ENCODE assay signal across 8 cellular contexts in the genomic region with DNA sequence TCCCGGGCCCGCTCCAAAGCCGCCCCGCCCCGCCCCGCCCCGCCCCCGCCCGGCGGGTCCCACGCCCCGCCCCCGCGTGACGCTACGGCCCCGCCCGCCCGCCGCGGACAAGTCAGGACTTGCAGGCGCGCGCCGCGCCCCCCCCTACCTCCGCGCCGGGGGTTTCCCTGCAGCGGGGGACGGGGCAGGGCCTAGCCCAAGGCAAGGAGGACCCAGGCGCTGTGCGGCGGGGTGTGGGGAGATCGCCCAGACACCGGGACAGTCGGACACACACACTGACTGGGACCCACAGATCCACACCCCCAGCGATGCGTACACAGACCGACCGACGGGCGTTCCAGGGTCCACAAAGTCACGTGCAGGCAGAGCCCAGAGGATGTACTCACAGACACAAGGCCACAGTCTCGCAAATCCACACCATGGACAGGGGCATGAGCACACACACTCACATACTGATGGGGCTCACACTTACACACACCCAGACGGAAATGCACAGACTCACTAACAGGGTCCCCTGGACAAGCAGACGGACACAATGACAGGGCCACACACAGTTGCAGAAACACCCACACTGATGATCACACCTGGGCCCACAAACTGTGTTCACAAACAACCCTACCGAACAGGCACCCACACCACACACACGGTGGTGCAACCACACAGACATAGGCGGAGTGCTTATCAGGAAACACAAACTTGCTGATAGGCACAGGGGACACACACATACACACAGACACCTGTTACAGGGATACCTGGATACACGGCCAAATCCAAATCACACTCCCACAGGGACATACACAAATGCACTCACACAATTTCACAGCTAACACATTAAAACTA. TPM values are rescaled to one million over a fixed set of nuclear protein-coding genes. Genes with fewer than 3 reads are reported as not detected.
DNase-seq lines count a peak whose midpoint lies in the region; ATAC-seq and TF ChIP-seq lines count a peak whose summit lies in the region.

No MANE protein-coding gene starts in this region.

- H2AFZ ChIP-seq in GM23338: peak overlapping the region; percentile 66; the same call in 1 of the 2 replicates

- POLR2A ChIA-PET in activated CD4-positive, alpha-beta T cell treated with anti-CD3 and anti-CD28 coated beads, Interleukin-2, amount 10 ng/mL, durations not matched to agents 7 days and 5 days (lab: Charles Lee): no interaction called here

- no peaks in the 10 kb centered on the region; the same call in 1 of the 2 replicates for H4K20me1 ChIP-seq in GM23338 (replicated peaks; ENCODE audit: insufficient read depth)

- H3K4me1 Mint-ChIP-seq in GM23338: peaks cover 17% of the 10 kb centered on the region
- peaks cover 32% of the 10 kb centered on the region for H3K4me1 Mint-ChIP-seq in activated CD4-positive, alpha-beta T cell treated with anti-CD3 and anti-CD28 coated beads, Interleukin-2, amount 10 ng/mL, durations not matched to agents 7 days and 5 days
- peaks cover 25% of the 10 kb centered on the region for H3K4me1 Mint-ChIP-seq in dendritic cell treated with granulocyte-macrophage colony-stimulating factor and Interleukin-4, amounts not matched to agents 40 ng/mL and 50 ng/mL, for 4 days (ENCODE audit: low read depth)

- CTCF ChIA-PET in activated CD4-positive, alpha-beta T cell treated with anti-CD3 and anti-CD28 coated beads, Interleukin-2, amount 10 ng/mL, durations not matched to agents 7 days and 5 days (lab: Charles Lee): interaction anchor here (1.0 to 4.4 kb wide), 5 partner anchors 9 to 21 kb away, joined by 3 to 39 read pairs (median 5); no protein-coding TSS in a partner anchor

- peaks cover 11% of the 10 kb centered on the region for H3K27me3 ChIP-seq in GM23338 (ENCODE audit: insufficient read depth)
- H3K27me3 ChIP-seq in left lung: peaks cover 0 to 8% of the 10 kb centered on the region in 2 donors

- peak; percentile 93 for DNase-seq in DMS53 (lab: John Stamatoyannopoulos, UW)
- DNase-seq in GM23338 (ENCODE audit: low spot score): peak; percentile 85
- peak; percentile 83 for DNase-seq in NCI-H2227 (lab: John Stamatoyannopoulos, UW; ENCODE audit: unreplicated experiment)
- peak; percentile 92 for DNase-seq in activated CD4-positive, alpha-beta T cell treated with anti-CD3 and anti-CD28 coated beads, Interleukin-2, amount 10 ng/mL, durations not matched to agents 7 days and 5 days
- DNase-seq in left lung: peak; percentile 93 to 98
- DNase-seq in stimulated activated CD4-positive, alpha-beta T cell treated with anti-CD3 and anti-CD28 coated beads, Interleukin-2, amount 100 ng/mL, for 4 hours (ENCODE audit: low read depth): peak; percentile 89

- peaks cover 21% of the 10 kb centered on the region for H3K27me3 Mint-ChIP-seq in GM23338 (ENCODE audit: insufficient read depth, low read depth, poor library complexity)
- H3K27me3 Mint-ChIP-seq in activated CD4-positive, alpha-beta T cell treated with anti-CD3 and anti-CD28 coated beads, Interleukin-2, amount 10 ng/mL, durations not matched to agents 7 days and 5 days: peaks cover 3% of the 10 kb centered on the region
- H3K27me3 Mint-ChIP-seq in dendritic cell treated with granulocyte-macrophage colony-stimulating factor and Interleukin-4, amounts not matched to agents 40 ng/mL and 50 ng/mL, for 4 days: peaks cover 30% of the 10 kb centered on the region

- H3K27ac ChIP-seq in GM23338 (ENCODE audit: low read depth) (peak overlapping the region; percentile 96), left lung (peak overlapping the region; percentile 76 to 78)

- H3K79me2 ChIP-seq in GM23338 (replicated peaks; ENCODE audit: insufficient read depth): peaks cover 24% of the 10 kb centered on the region

- H3K27ac Mint-ChIP-seq in GM23338: peak overlapping the region; percentile 80
- H3K27ac Mint-ChIP-seq in activated CD4-positive, alpha-beta T cell treated with anti-CD3 and anti-CD28 coated beads, Interleukin-2, amount 10 ng/mL, durations not matched to agents 7 days and 5 days: peak overlapping the region; percentile 89
- H3K27ac Mint-ChIP-seq in dendritic cell treated with granulocyte-macrophage colony-stimulating factor and Interleukin-4, amounts not matched to agents 40 ng/mL and 50 ng/mL, for 4 days: peak overlapping the region; percentile 75

- H3K36me3 ChIP-seq in GM23338 (ENCODE audit: insufficient read depth) (no peaks in the 10 kb centered on the region), left lung (no peaks in the 10 kb centered on the region)

- no peaks in the 10 kb centered on the region for H3K9me3 Mint-ChIP-seq in GM23338
- H3K9me3 Mint-ChIP-seq in activated CD4-positive, alpha-beta T cell treated with anti-CD3 and anti-CD28 coated beads, Interleukin-2, amount 10 ng/mL, durations not matched to agents 7 days and 5 days: no peaks in the 10 kb centered on the region
- H3K9me3 Mint-ChIP-seq in dendritic cell treated with granulocyte-macrophage colony-stimulating factor and Interleukin-4, amounts not matched to agents 40 ng/mL and 50 ng/mL, for 4 days: no peaks in the 10 kb centered on the region

- peak overlapping the region; percentile 79 for H3K4me2 ChIP-seq in GM23338

- intact Hi-C loops in dendritic cell treated with granulocyte-macrophage colony-stimulating factor and Interleukin-4, amounts not matched to agents 40 ng/mL and 50 ng/mL, for 4 days (cut with micrococcal nuclease): no loop called here
- intact Hi-C loops in left lung (cut with DNase I): no loop called here

- peaks cover 33% of the 10 kb centered on the region for H3K4me1 ChIP-seq in GM23338 (ENCODE audit: insufficient read depth)
- peaks cover 14 to 60% of the 10 kb centered on the region in 2 donors for H3K4me1 ChIP-seq in left lung

- H3F3A ChIP-seq in GM23338 (replicated peaks; ENCODE audit: low read depth): peaks cover 27% of the 10 kb centered on the region

- peak overlapping the region; percentile 57 for H3K4me3 ChIP-seq in GM23338
- peak overlapping the region; percentile 44 to 98 for H3K4me3 ChIP-seq in left lung

- peak; percentile 4 for ATAC-seq in GM23338
- ATAC-seq in left lung: peak; percentile 58
- ATAC-seq in HG03520 (IDR thresholded peaks at IDR 0.05; ENCODE audit: unreplicated experiment): no peak

- H3K4me3 Mint-ChIP-seq in GM23338: peak overlapping the region; percentile 71
- H3K4me3 Mint-ChIP-seq in activated CD4-positive, alpha-beta T cell treated with anti-CD3 and anti-CD28 coated beads, Interleukin-2, amount 10 ng/mL, durations not matched to agents 7 days and 5 days: peak overlapping the region; percentile 72
- H3K4me3 Mint-ChIP-seq in dendritic cell treated with granulocyte-macrophage colony-stimulating factor and Interleukin-4, amounts not matched to agents 40 ng/mL and 50 ng/mL, for 4 days: peak overlapping the region; percentile 67

- H3K36me3 Mint-ChIP-seq in GM23338 (ENCODE audit: low read depth): no peaks in the 10 kb centered on the region; the same call in 2 of the 3 replicates
- H3K36me3 Mint-ChIP-seq in activated CD4-positive, alpha-beta T cell treated with anti-CD3 and anti-CD28 coated beads, Interleukin-2, amount 10 ng/mL, durations not matched to agents 7 days and 5 days (ENCODE audit: low read depth): peaks cover 2% of the 10 kb centered on the region
- peaks cover 5% of the 10 kb centered on the region for H3K36me3 Mint-ChIP-seq in dendritic cell treated with granulocyte-macrophage colony-stimulating factor and Interleukin-4, amounts not matched to agents 40 ng/mL and 50 ng/mL, for 4 days (ENCODE audit: low read depth)

- no peaks in the 10 kb centered on the region for H3K9me3 ChIP-seq in left lung

- no peak for TF ChIP-seq CTCF in GM23338 (conservative IDR thresholded peaks at IDR 0.05; ENCODE audit: low read depth in 2 of 2)
- TF ChIP-seq CTCF in left lung (IDR thresholded peaks at IDR 0.05): no peak

- no peaks in the 10 kb centered on the region for H3K9me2 ChIP-seq in GM23338 (ENCODE audit: insufficient read depth)

TF ChIP-seq in GM23338, 12 proteins besides CTCF, POLR2A, EP300 and RAD21 (continues in another document):
- no peak for TF ChIP-seq EZH2phosphoT487 (IDR thresholded peaks at IDR 0.05; ENCODE audit: unreplicated experiment)
- TF ChIP-seq POLR2AphosphoS5 (IDR thresholded peaks at IDR 0.05; ENCODE audit: low read depth): peak; percentile 59
- no peak for TF ChIP-seq STAT1 (IDR thresholded peaks at IDR 0.05; ENCODE audit: unreplicated experiment)

RNA-seq across cellular contexts. Expression of a gene that starts 0.4 kb away (rescaled TPM):
- 27.8 and 31.9 TPM in 2 replicates for total RNA-seq in GM23338 (2014; rRNA removed; shearing (Covaris generic))
- polyA plus RNA-seq in GM23338 (2016; fragmentation: Nextera tagmentation; extraction: Ambion mirVana): 23.4 and 25.8 TPM in 2 replicates
- total RNA-seq in activated CD4-positive, alpha-beta T cell treated with anti-CD3 and anti-CD28 coated beads, Interleukin-2, amount 10 ng/mL, durations not matched to agents 7 days and 5 days: 10 to 100 TPM; 12.8 to 19.0 TPM
- 10 to 100 TPM in 1 of 2 donors, 1 to 10 TPM in 1; 8.7 to 13.8 TPM for total RNA-seq in left lung

RNA-seq across cellular contexts. Expression of a gene that starts 24.9 kb away (rescaled TPM):
- total RNA-seq in GM23338 (2014; rRNA removed; shearing (Covaris generic)): 14.5 and 17.3 TPM in 2 replicates
- 15.0 and 15.3 TPM in 2 replicates for polyA plus RNA-seq in GM23338 (2016; fragmentation: Nextera tagmentation; extraction: Ambion mirVana)
- total RNA-seq in activated CD4-positive, alpha-beta T cell treated with anti-CD3 and anti-CD28 coated beads, Interleukin-2, amount 10 ng/mL, durations not matched to agents 7 days and 5 days: 10 to 100 TPM; 20.4 to 24.1 TPM
- total RNA-seq in left lung: 10 to 100 TPM; 28.2 to 28.9 TPM

RNA-seq across cellular contexts. Expression of a gene that starts 43.2 kb away (rescaled TPM):
- 1.7 and 2.9 TPM in 2 replicates for total RNA-seq in GM23338 (2014; rRNA removed; shearing (Covaris generic))
- polyA plus RNA-seq in GM23338 (2016; fragmentation: Nextera tagmentation; extraction: Ambion mirVana): 10.2 and 12.7 TPM in 2 replicates
- 10 to 100 TPM; 12.8 to 14.9 TPM for total RNA-seq in activated CD4-positive, alpha-beta T cell treated with anti-CD3 and anti-CD28 coated beads, Interleukin-2, amount 10 ng/mL, durations not matched to agents 7 days and 5 days
- total RNA-seq in left lung: 10 to 100 TPM; 22.1 to 22.2 TPM
